In genomic region chr6:22296936-22297335, GRCh38 we compare ENCODE assay signal across 26 cellular contexts. TPM values are rescaled to one million over a fixed set of nuclear protein-coding genes. Genes with fewer than 3 reads are reported as not detected.
DNase-seq lines count a peak whose midpoint lies in the region; ATAC-seq, FAIRE-seq and TF ChIP-seq lines count a peak whose summit lies in the region.
"Had no signal": no experiment of that assay in that cellular context is flagged by ENCODE, and none has a peak within 500 bp of the region (broad histone marks: within the 10 kb centered on the region; RNA-seq: fewer than 3 reads in every experiment).

Gene PRL (minus strand): TSS chr6:22297036. CDS start chr6:22296982, 54 bp downstream.

- SMC1A ChIA-PET in GM12878 (lab: Charles Lee; ENCODE audit: uncharacterized antibody, unreplicated experiment) = no interaction called here

- 0 out of 3 replicates have a peak within 1 kb of the TSS, but pooled peaks have one; percentile 41 for H2BK15ac ChIP-seq in IMR-90 (ENCODE audit: low read depth, low read length)

- no peaks in the 10 kb centered on the region for H3K79me1 ChIP-seq in IMR-90 (ENCODE audit: low read depth in 1 of 2, low read length in 2 of 2)

- no peak within 1 kb of the TSS for H4K8ac ChIP-seq in IMR-90 (ENCODE audit: low read depth in 2 of 2, low read length in 2 of 2)

- TF ChIP-seq RAD21 in IMR-90 (IDR thresholded peaks at IDR 0.05; ENCODE audit: low read length) (no peak), GM12878 (IDR thresholded peaks at IDR 0.05; ENCODE audit: insufficient read depth, low read depth, low read length) (no peak)

- in situ Hi-C loops in IMR-90 (cut with MboI; ENCODE audit: low sequenced_read_pairs) = no loop called here
- in situ Hi-C loops in GM12878 (cut with MboI) = no loop called here

- no peaks in the 10 kb centered on the region for H3K9me3 ChIP-seq in IMR-90 (ENCODE audit: control insufficient read depth, insufficient read depth, low read length)
- no peaks in the 10 kb centered on the region for H3K9me3 ChIP-seq in GM12878 (replicated peaks; ENCODE audit: control insufficient read depth, insufficient read depth, low read length)
- H3K9me3 ChIP-seq in smooth muscle cell (replicated peaks; ENCODE audit: low read depth) = no peaks in the 10 kb centered on the region
- H3K9me3 ChIP-seq in small intestine (ENCODE audit: control insufficient read depth, low read depth) = no peaks in the 10 kb centered on the region
- peaks cover 0 to 3% (median 0%) of the 10 kb centered on the region in 11 donors for H3K9me3 ChIP-seq in heart right ventricle
- H3K9me3 ChIP-seq: BE2C, BLaER1 had no signal

- H3K36me3 ChIP-seq in IMR-90 (ENCODE audit: control insufficient read depth, insufficient read depth, low read length) (no peaks in the 10 kb centered on the region), GM12878 (ENCODE audit: control insufficient read depth in 2 of 2, insufficient read depth in 2 of 2, low read length in 1 of 2) (no peaks in the 10 kb centered on the region), smooth muscle cell (ENCODE audit: low read depth) (no peaks in the 10 kb centered on the region), small intestine (ENCODE audit: control insufficient read depth in 2 of 2, insufficient read depth in 2 of 2, low read length in 2 of 2) (no peaks in the 10 kb centered on the region), heart right ventricle (no peaks in the 10 kb centered on the region)
- H3K36me3 ChIP-seq: BE2C, BLaER1 had no signal

- H3K9ac ChIP-seq in IMR-90 (ENCODE audit: low read depth, low read length) = no peak within 1 kb of the TSS
- no peak within 1 kb of the TSS for H3K9ac ChIP-seq in GM12878 (ENCODE audit: control insufficient read depth, insufficient read depth, low read length)
- H3K9ac ChIP-seq in smooth muscle cell (ENCODE audit: low read depth) = no peak within 1 kb of the TSS
- H3K9ac ChIP-seq: BLaER1 had no signal

- dilution Hi-C loops in IMR-90 (cut with HindIII; ENCODE audit: low sequenced_read_pairs, unreplicated experiment) = no loop called here

- H2AK9ac ChIP-seq in IMR-90 (replicated peaks; ENCODE audit: low read depth, low read length, poor library complexity) = no peak within 1 kb of the TSS

- peak within 1 kb of the TSS; percentile 54; the same call in 1 of the 2 replicates for H2AK5ac ChIP-seq in IMR-90 (ENCODE audit: low read depth, low read length)

- H3K4me1 ChIP-seq in IMR-90 (ENCODE audit: control insufficient read depth, insufficient read depth, low read length) (no peaks in the 10 kb centered on the region), GM12878 (ENCODE audit: control insufficient read depth, insufficient read depth, low read length) (no peaks in the 10 kb centered on the region), smooth muscle cell (ENCODE audit: low read depth) (no peaks in the 10 kb centered on the region), small intestine (ENCODE audit: control insufficient read depth in 2 of 2, insufficient read depth in 1 of 2, low read depth in 1 of 2, low read length in 1 of 2) (no peaks in the 10 kb centered on the region), heart right ventricle (no peaks in the 10 kb centered on the region)
- H3K4me1 ChIP-seq: BE2C, BLaER1 had no signal

- RAD21 ChIA-PET in GM12878 (lab: Charles Lee; ENCODE audit: unreplicated experiment) = no interaction called here

- no peak within 1 kb of the TSS for H4K91ac ChIP-seq in IMR-90 (ENCODE audit: insufficient read depth, low read depth, low read length)

- H3K56ac ChIP-seq in IMR-90 (ENCODE audit: extremely low read depth, insufficient read depth, low read length) = no peak within 1 kb of the TSS

- no peaks in the 10 kb centered on the region for H3F3A ChIP-seq in smooth muscle cell (ENCODE audit: low read depth)

- H3K4me3 ChIP-seq in IMR-90 (ENCODE audit: insufficient read depth, low read depth, low read length) = no peak within 1 kb of the TSS
- no peak within 1 kb of the TSS for H3K4me3 ChIP-seq in GM12878
- no peak within 1 kb of the TSS for H3K4me3 ChIP-seq in smooth muscle cell
- no peak within 1 kb of the TSS for H3K4me3 ChIP-seq in small intestine (ENCODE audit: low read depth in 1 of 2, low read length in 2 of 2)
- no peak within 1 kb of the TSS for H3K4me3 ChIP-seq in heart right ventricle
- H3K4me3 ChIP-seq: BLaER1 had no signal

- TF ChIP-seq EP300 in GM12878 (IDR thresholded peaks at IDR 0.05; ENCODE audit: borderline replicate concordance in 1 of 2, control insufficient read depth in 1 of 2, low read depth in 2 of 2, low read length in 2 of 2) = no peak

- no CpG with 5 or more reads among the region's 6 CpGs for WGBS in IMR-90 (ENCODE audit: extremely low coverage in 2 of 2, insufficient read length in 1 of 2), 2 experiments
- 34% methylated on average over 6 of the region's 6 CpGs for WGBS in GM12878 (ENCODE audit: insufficient coverage, insufficient replicate concordance, low lambda C conversion rate, missing lambda C conversion rate)
- WGBS in smooth muscle cell (ENCODE audit: low lambda C conversion rate) = 98% methylated on average over 6 of the region's 6 CpGs
- 90 to 96% (median 93%) methylated on average over 6 of the region's 6 CpGs for WGBS in small intestine, 3 donors
- WGBS in heart right ventricle, 2 donors = 86 to 94% methylated on average over 6 of the region's 6 CpGs

- 0 out of 2 replicates have a peak within 1 kb of the TSS, but pooled peaks have one; percentile 10 for H3K14ac ChIP-seq in IMR-90 (replicated peaks; ENCODE audit: low read depth, low read length)

- peak within 1 kb of the TSS; percentile 23; the same call in 1 of the 2 replicates for H3K18ac ChIP-seq in IMR-90 (ENCODE audit: low read depth, low read length)

- no peak for FAIRE-seq in GM12878 (lab: Jason Lieb, UNC)
- no peak for FAIRE-seq in small intestine (lab: Jason Lieb, UNC)
- FAIRE-seq: G401.6, GM12892, GM18507 had no signal

- no peaks in the 10 kb centered on the region for H3K79me2 ChIP-seq in GM12878 (ENCODE audit: control insufficient read depth, insufficient read depth, low read length)
- H3K79me2 ChIP-seq in smooth muscle cell (ENCODE audit: low read depth) = no peaks in the 10 kb centered on the region

- no peak within 1 kb of the TSS for H3K23ac ChIP-seq in IMR-90 (ENCODE audit: low read depth, low read length)

- H3K9me1 ChIP-seq in IMR-90 (ENCODE audit: insufficient read depth, low read length) = no peaks in the 10 kb centered on the region

- POLR2A ChIA-PET in IMR-90 (lab: Charles Lee; ENCODE audit: unreplicated experiment) (no interaction called here), GM12878 (lab: Charles Lee) (no interaction called here)

- CTCF ChIA-PET in IMR-90 (lab: Yijun Ruan, JAX) (no interaction called here), GM12878 (lab: Yijun Ruan, JAX) (no interaction called here)

- no peak within 1 kb of the TSS for H3K4ac ChIP-seq in IMR-90 (ENCODE audit: low read depth, low read length)

- no peak within 1 kb of the TSS for H3K4me2 ChIP-seq in IMR-90 (ENCODE audit: low read depth, low read length)
- no peak within 1 kb of the TSS for H3K4me2 ChIP-seq in GM12878 (ENCODE audit: control insufficient read depth, insufficient read depth)
- H3K4me2 ChIP-seq in smooth muscle cell = peak within 1 kb of the TSS; percentile 39
- H3K4me2 ChIP-seq: BLaER1 had no signal

- no peak for ATAC-seq in IMR-90 (ENCODE audit: low read depth)
- no peak for ATAC-seq in GM12878
- no peak for ATAC-seq in heart right ventricle

- TF ChIP-seq CTCF in IMR-90 (conservative IDR thresholded peaks at IDR 0.05; ENCODE audit: low read depth, low read length) = no peak
- no peak for TF ChIP-seq CTCF in GM12878 (IDR thresholded peaks at IDR 0.05 in 2 of 3, conservative IDR thresholded peaks at IDR 0.05 in 1 of 3; ENCODE audit: control insufficient read depth in 2 of 3, extremely low read depth in 1 of 3, insufficient read depth in 1 of 3, low read depth in 3 of 3, low read length in 3 of 3)
- TF ChIP-seq CTCF in smooth muscle cell (IDR thresholded peaks at IDR 0.05; ENCODE audit: borderline replicate concordance, insufficient read depth, poor library complexity, severe bottlenecking) = no peak
- no peak for TF ChIP-seq CTCF in heart right ventricle (IDR thresholded peaks at IDR 0.05)

- no peaks in the 10 kb centered on the region for H4K20me1 ChIP-seq in IMR-90 (ENCODE audit: insufficient read depth, low read length)
- no peaks in the 10 kb centered on the region for H4K20me1 ChIP-seq in GM12878 (ENCODE audit: control insufficient read depth, insufficient read depth)
- H4K20me1 ChIP-seq in smooth muscle cell (ENCODE audit: low read depth) = no peaks in the 10 kb centered on the region
- H4K20me1 ChIP-seq: BLaER1 had no signal

- H3K27me3 ChIP-seq in IMR-90 (ENCODE audit: control insufficient read depth, insufficient read depth, low read length) = no peaks in the 10 kb centered on the region
- no peaks in the 10 kb centered on the region for H3K27me3 ChIP-seq in GM12878 (replicated peaks in 1 of 2; ENCODE audit: control insufficient read depth in 2 of 2, insufficient read depth in 2 of 2, low read length in 1 of 2)
- H3K27me3 ChIP-seq in smooth muscle cell (ENCODE audit: low read depth) = no peaks in the 10 kb centered on the region
- H3K27me3 ChIP-seq in small intestine (ENCODE audit: control insufficient read depth in 2 of 2, insufficient read depth in 2 of 2, low read length in 2 of 2) = no peaks in the 10 kb centered on the region
- H3K27me3 ChIP-seq in heart right ventricle = no peaks in the 10 kb centered on the region
- H3K27me3 ChIP-seq: BE2C, BLaER1 had no signal

- H2BK5ac ChIP-seq in IMR-90 (ENCODE audit: low read depth, low read length, poor library complexity, severe bottlenecking) = no peak within 1 kb of the TSS

- H2BK120ac ChIP-seq in IMR-90 (ENCODE audit: low read depth, low read length) = no peak within 1 kb of the TSS

- intact Hi-C loops in IMR-90 (cut with micrococcal nuclease) = no loop called here
- intact Hi-C loops in GM12878 (cut with micrococcal nuclease; ENCODE audit: unreplicated experiment) = no loop called here
- intact Hi-C loops in heart right ventricle (cut with DNase I) = no loop called here

- no peak for TF ChIP-seq POLR2A in IMR-90 (IDR thresholded peaks at IDR 0.05; ENCODE audit: low read depth, low read length)
- TF ChIP-seq POLR2A in GM12878 (IDR thresholded peaks at IDR 0.05; ENCODE audit: low read depth, low read length) = no peak

- no peak within 1 kb of the TSS for H3K27ac ChIP-seq in IMR-90 (ENCODE audit: insufficient read depth, low read length)
- H3K27ac ChIP-seq in GM12878 (ENCODE audit: control insufficient read depth, insufficient read depth) = no peak within 1 kb of the TSS
- no peak within 1 kb of the TSS for H3K27ac ChIP-seq in smooth muscle cell (ENCODE audit: low read depth)
- no peak within 1 kb of the TSS for H3K27ac ChIP-seq in small intestine (ENCODE audit: low read depth in 1 of 2, low read length in 1 of 2)
- no peak within 1 kb of the TSS for H3K27ac ChIP-seq in heart right ventricle
- H3K27ac ChIP-seq: BLaER1 had no signal

- H4K5ac ChIP-seq in IMR-90 (ENCODE audit: low read depth, low read length) = no peak within 1 kb of the TSS

- no peak for DNase-seq in IMR-90
- no peak for DNase-seq in GM12878 (ENCODE audit: low read depth, low spot score)
- DNase-seq in smooth muscle cell (lab: John Stamatoyannopoulos, UW; ENCODE audit: unreplicated experiment) = no peak
- no peak for DNase-seq in small intestine
- no peak for DNase-seq in NCI-H526 treated with DMSO at 0.1 percent for 48 hours (lab: John Stamatoyannopoulos, UW)
- no peak for DNase-seq in heart right ventricle
- DNase-seq in NOMO-1 treated with DMSO at 0.1 percent for 48 hours (lab: John Stamatoyannopoulos, UW; ENCODE audit: unreplicated experiment) = no peak
- DNase-seq: 8988T; ACHN; BE2C; C1 segment of cervical spinal cord; CD4-positive, alpha-beta memory T cell; CD4-positive, CD25-positive, alpha-beta regulatory T cell; CD8-positive, alpha-beta memory T cell; COR-L47; DMS 273 treated with DMSO at 0.1 percent for 48 hours; DMS153; DMS53; DMS79; GF-D8 had no signal

- BruUV-seq in IMR-90 (replicated peaks; lab: Mats Ljungman, UMichigan) (no TSS peak), GM12878 (replicated peaks; lab: Mats Ljungman, UMichigan) (no TSS peak)

- H2AFZ ChIP-seq in IMR-90 (replicated peaks; ENCODE audit: low read length, poor library complexity) (no peak within 1 kb of the TSS), GM12878 (ENCODE audit: control insufficient read depth, low read depth, low read length) (no peak within 1 kb of the TSS), smooth muscle cell (ENCODE audit: low read depth) (peak within 1 kb of the TSS; percentile 67)

- H2BK20ac ChIP-seq in IMR-90 (ENCODE audit: low read depth, low read length) = no peak within 1 kb of the TSS

RNA-seq across cellular contexts. Expression of gene PRL, which starts in this region (rescaled TPM):
- total RNA-seq in IMR-90 (2012; rRNA removed) (not detected in 2 replicates), GM12878 (2014; rRNA removed) (12.3 and 14.9 TPM in 2 replicates), GM12878 (2014; rRNA removed; fragmentation: Illumina TruSeq; extraction: Trizol) (17.4 and 18.3 TPM in 2 replicates), GM12878 (2021) (19.1 and 20.3 TPM in 2 replicates), smooth muscle cell (not detected in 2 replicates), heart right ventricle (not detected)
- polyA plus RNA-seq in IMR-90 (2012; rRNA removed) (not detected in 2 replicates), GM12878 (2011; rRNA removed) (0.05 TPM in 1 of 2 replicates, not detected in the other), GM12878 (2014; fragmentation: Illumina TruSeq; extraction: Trizol) (25.9 and 26.1 TPM in 2 replicates), GM12878 (2014; fragmentation: Nextera tagmentation; extraction: Ambion mirVana) (10 to 100 TPM; 27.6 to 34.9 TPM), GM12878 (2014; rRNA removed) (23.2 and 23.4 TPM in 2 replicates), GM12878 (2016; fragmentation: Nextera tagmentation; extraction: Ambion mirVana) (10 to 100 TPM; 23.8 to 29.2 TPM), smooth muscle cell (0.26 TPM in 1 of 2 replicates, not detected in the other), small intestine (not detected), heart right ventricle (not detected)
- polyA plus RNA-seq in IMR-90 (2012; cell fraction: cytosol; rRNA removed) = not detected in 2 replicates
- not detected in 2 replicates for polyA plus RNA-seq in IMR-90 (2012; cell fraction: nucleus; rRNA removed; ENCODE audit: low replicate concordance)
- not detected in 2 replicates for total RNA-seq in GM12878 (2013; cell fraction: nucleolus; rRNA removed)
- polyA plus RNA-seq in GM12878 (2011; ENCODE audit: low read depth) = 5.3 TPM
- not detected in 2 replicates for polyA plus RNA-seq in GM12878 (2011; cell fraction: cytosol; rRNA removed)
- not detected in 2 replicates for polyA plus RNA-seq in GM12878 (2011; cell fraction: nucleus; rRNA removed)
- 2.4 and 6.6 TPM in 2 replicates for polyA plus RNA-seq in GM12878 (2012)
- not detected in 2 replicates for polyA minus RNA-seq in GM12878 (2011; rRNA and poly(A)+ RNA removed)
- polyA minus RNA-seq in GM12878 (2011; cell fraction: cytosol; rRNA and poly(A)+ RNA removed) = not detected in 2 replicates
- not detected in 2 replicates for polyA minus RNA-seq in GM12878 (2011; cell fraction: nucleus; rRNA and poly(A)+ RNA removed)
- total RNA-seq: A673; CD4-positive, alpha-beta memory T cell; CD4-positive, CD25-positive, alpha-beta regulatory T cell; CD8-positive, alpha-beta memory T cell had no signal
- polyA plus RNA-seq: AG04450; CD4-positive, alpha-beta memory T cell had no signal
